ENCODE assay signal across 25 cellular contexts in the genomic region with DNA sequence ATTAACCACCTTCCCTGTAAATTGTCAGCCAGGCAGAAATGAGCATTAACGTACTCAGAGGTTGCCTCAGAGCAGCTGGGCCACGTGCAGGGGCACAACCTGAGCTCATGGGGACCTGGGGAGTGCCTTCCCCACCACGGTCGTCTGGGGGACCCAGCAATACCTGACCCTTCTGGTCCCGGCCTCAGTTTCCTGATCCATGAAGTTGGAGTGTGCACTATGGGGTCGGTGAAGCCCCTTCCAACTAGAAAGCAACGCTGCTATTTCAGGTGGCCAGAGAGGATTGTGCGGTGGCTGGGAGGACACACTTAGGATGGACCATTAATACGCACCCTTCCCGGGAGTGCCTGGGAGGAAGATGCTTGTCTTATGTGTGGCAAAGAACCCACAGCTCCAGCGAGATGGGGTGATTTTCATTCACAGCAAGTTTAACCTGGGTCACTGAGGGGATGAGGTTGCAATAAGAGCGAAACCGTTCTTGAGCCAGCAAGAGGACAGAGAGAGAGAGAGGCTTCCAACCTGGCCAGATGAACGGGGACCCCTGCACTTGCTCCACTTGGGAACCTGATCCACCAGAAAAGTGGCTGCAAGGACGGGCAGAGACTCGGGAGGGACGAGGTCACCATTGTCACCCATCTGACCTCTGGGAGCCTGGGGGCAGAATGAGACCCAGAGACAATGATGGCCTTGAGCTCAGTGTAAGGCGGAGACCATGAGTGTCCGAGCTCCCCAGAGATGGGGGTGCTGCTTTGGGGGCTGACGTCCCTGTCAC. TPM values are rescaled to one million over a fixed set of nuclear protein-coding genes. Genes with fewer than 3 reads are reported as not detected.
"Had no signal": no experiment of that assay in that cellular context is flagged by ENCODE, and none has a peak within 500 bp of the region (broad histone marks: within the 10 kb centered on the region; RNA-seq: fewer than 3 reads in every experiment).

No MANE protein-coding gene starts in this region.

- H3K27ac ChIP-seq: breast epithelium had no signal

- H3K27me3 Mint-ChIP-seq: activated CD4-positive, alpha-beta T cell treated with anti-CD3 and anti-CD28 coated beads for 36 hours; activated naive CD4-positive, alpha-beta T cell treated with anti-CD3 and anti-CD28 coated beads, Interleukin-2, amount 50 U/mL, for 24 hours had no signal

- DNase-seq: activated B cell treated with CpG ODN at 0.5 μM for 24 hours; activated CD4-positive, alpha-beta T cell treated with anti-CD3 and anti-CD28 coated beads for 36 hours; activated CD4-positive, alpha-beta T cell treated with anti-CD3 and anti-CD28 coated beads, Interleukin-2, amount 50 U/mL, for 1 hour; activated CD8-positive, alpha-beta T cell treated with anti-CD3 and anti-CD28 coated beads, Interleukin-2, amount 10 ng/mL, durations not matched to agents 7 days and 5 days; activated effector memory CD4-positive, alpha-beta T cell treated with Interleukin-2 at 50 U/mL for 16 hours; activated naive CD4-positive, alpha-beta T cell; activated T-cell treated with anti-CD3 and anti-CD28 coated beads, Interleukin-2, amount 50 U/mL, for 1 hour; central memory CD4-positive, alpha-beta T cell; Karpas-422; MM.1S; NCI-H1105; NCI-H1436; NCI-H1694 treated with DMSO at 0.1 percent for 48 hours; NCI-H2029 treated with DMSO at 0.1 percent for 48 hours; NCI-H510A treated with DMSO at 0.1 percent for 48 hours; NCI-H69; PC-3; SIG-M5; T-helper 17 cell; T1000 had no signal

- ATAC-seq: activated CD4-positive, alpha-beta T cell treated with anti-CD3 and anti-CD28 coated beads for 36 hours; activated CD8-positive, alpha-beta T cell treated with anti-CD3 and anti-CD28 coated beads, Interleukin-2, amount 10 ng/mL, durations not matched to agents 7 days and 5 days; K562; PC-3; T-helper 17 cell had no signal

- H3K36me3 ChIP-seq: breast epithelium had no signal

- H3K9me3 ChIP-seq: breast epithelium had no signal

- H3K4me3 ChIP-seq: breast epithelium, K562 had no signal

- H3K4me1 Mint-ChIP-seq: activated B cell treated with CpG ODN at 0.5 μM for 24 hours; activated CD4-positive, alpha-beta T cell treated with anti-CD3 and anti-CD28 coated beads for 36 hours; T-helper 17 cell had no signal

- H3K27me3 ChIP-seq: breast epithelium had no signal

- H3K9me3 Mint-ChIP-seq: activated B cell treated with CpG ODN at 0.5 μM for 24 hours; activated naive CD4-positive, alpha-beta T cell treated with anti-CD3 and anti-CD28 coated beads, Interleukin-2, amount 50 U/mL, for 24 hours; activated T-helper 1 cell treated with anti-CD3 and anti-CD28 coated beads, Interleukin-12 subunit alpha, Interleukin-12 subunit beta, Interleukin-2, Interleukin-4 antibody, amounts not matched to agents 30 ng/mL and 10 ng/mL and 1 ng/mL, durations not matched to agents 14 hours and 24 hours and 36 hours had no signal

- H3K27ac Mint-ChIP-seq: activated B cell treated with CpG ODN at 0.5 μM for 24 hours; activated CD4-positive, alpha-beta T cell treated with anti-CD3 and anti-CD28 coated beads for 36 hours; activated CD8-positive, alpha-beta T cell treated with anti-CD3 and anti-CD28 coated beads, Interleukin-2, amount 10 ng/mL, durations not matched to agents 7 days and 5 days; activated naive CD4-positive, alpha-beta T cell treated with anti-CD3 and anti-CD28 coated beads, Interleukin-2, amount 50 U/mL, for 24 hours; activated T-helper 1 cell treated with anti-CD3 and anti-CD28 coated beads, Interleukin-12 subunit alpha, Interleukin-12 subunit beta, Interleukin-2, Interleukin-4 antibody, amounts not matched to agents 30 ng/mL and 10 ng/mL and 1 ng/mL, durations not matched to agents 14 hours and 24 hours and 36 hours; T-helper 17 cell had no signal

- H3K4me3 Mint-ChIP-seq: activated B cell treated with CpG ODN at 0.5 μM for 24 hours; activated CD4-positive, alpha-beta T cell treated with anti-CD3 and anti-CD28 coated beads for 36 hours; activated CD8-positive, alpha-beta T cell treated with anti-CD3 and anti-CD28 coated beads, Interleukin-2, amount 10 ng/mL, durations not matched to agents 7 days and 5 days; activated naive CD4-positive, alpha-beta T cell treated with anti-CD3 and anti-CD28 coated beads, Interleukin-2, amount 50 U/mL, for 24 hours; activated T-helper 1 cell treated with anti-CD3 and anti-CD28 coated beads, Interleukin-12 subunit alpha, Interleukin-12 subunit beta, Interleukin-2, Interleukin-4 antibody, amounts not matched to agents 30 ng/mL and 10 ng/mL and 1 ng/mL, durations not matched to agents 14 hours and 24 hours and 36 hours; T-helper 17 cell had no signal

- H3K36me3 Mint-ChIP-seq: activated naive CD4-positive, alpha-beta T cell treated with anti-CD3 and anti-CD28 coated beads, Interleukin-2, amount 50 U/mL, for 24 hours had no signal

RNA-seq across cellular contexts. Expression of a gene that starts 36.2 kb away (rescaled TPM):
- total RNA-seq: activated B cell treated with CpG ODN at 0.5 μM for 24 hours; activated CD8-positive, alpha-beta T cell treated with anti-CD3 and anti-CD28 coated beads, Interleukin-2, amount 10 ng/mL, durations not matched to agents 7 days and 5 days; T-helper 17 cell had no signal

RNA-seq across cellular contexts. Expression of a gene that starts 55.6 kb away (rescaled TPM):
- total RNA-seq: activated B cell treated with CpG ODN at 0.5 μM for 24 hours; activated CD4-positive, alpha-beta T cell treated with anti-CD3 and anti-CD28 coated beads for 36 hours; activated CD8-positive, alpha-beta T cell treated with anti-CD3 and anti-CD28 coated beads, Interleukin-2, amount 10 ng/mL, durations not matched to agents 7 days and 5 days; activated T-helper 1 cell treated with anti-CD3 and anti-CD28 coated beads, Interleukin-12 subunit alpha, Interleukin-12 subunit beta, Interleukin-2, Interleukin-4 antibody, amounts not matched to agents 30 ng/mL and 10 ng/mL and 1 ng/mL, durations not matched to agents 14 hours and 24 hours and 36 hours; aorta; breast epithelium; K562; T-helper 17 cell had no signal
